In the genomic region with DNA sequence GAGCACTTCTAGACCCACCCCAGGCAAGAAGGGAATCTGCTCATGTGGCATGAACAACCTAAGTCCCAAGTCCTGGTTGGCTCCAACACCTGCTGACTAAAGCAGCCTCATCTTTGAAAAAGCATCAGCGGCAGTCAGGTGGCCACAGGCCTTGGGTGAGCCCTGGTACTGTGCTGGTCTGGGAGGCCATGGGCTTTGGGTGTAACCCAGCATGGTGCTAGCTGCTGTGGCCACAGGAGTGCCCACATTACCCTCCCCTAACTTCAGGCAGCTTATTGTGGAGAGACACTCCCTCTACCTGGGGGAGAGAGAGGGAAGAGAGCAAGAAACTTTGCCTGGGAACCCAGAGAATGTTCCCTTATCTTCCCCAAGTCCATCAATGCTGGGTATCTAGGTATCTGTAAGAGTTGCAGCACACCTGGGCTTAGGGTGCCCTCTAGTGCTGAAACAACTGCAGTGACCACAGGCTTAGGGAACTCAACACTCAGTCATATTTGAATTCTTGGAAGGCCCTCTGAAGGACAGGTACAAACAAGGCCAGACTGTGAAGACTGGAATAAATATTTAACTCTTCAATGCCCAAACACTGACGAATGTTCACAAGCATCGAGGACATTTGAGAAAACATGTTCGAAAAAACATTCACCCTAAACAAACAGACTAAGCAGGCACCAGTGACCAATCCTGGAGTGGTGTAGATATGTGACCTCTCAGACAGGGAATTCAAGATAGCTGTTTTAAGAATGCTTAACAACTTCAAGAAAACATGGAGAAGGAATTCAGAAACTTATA, we compare ENCODE assay signal across 8 cellular contexts.
DNase-seq lines count a peak whose midpoint lies in the region; ATAC-seq, FAIRE-seq and TF ChIP-seq lines count a peak whose summit lies in the region.

No MANE protein-coding gene starts in this region.

- CTCF ChIA-PET in AG04449 (lab: Yijun Ruan, JAX) = interaction anchor here (0.7 to 3.2 kb wide), 3 partner anchors 10 to 38 kb away, joined by 3 to 10 read pairs (median 3); no protein-coding TSS in a partner anchor
- CTCF ChIA-PET in PC-9 (lab: Charles Lee) = interaction anchor here (0.6 kb wide), 1 partner anchor 306 kb away, joined by 3 read pairs; no protein-coding TSS in a partner anchor

- BruUV-seq in PC-9 (replicated peaks; lab: Mats Ljungman, UMichigan) = no TSS peak

- H3K9me2 ChIP-seq in PC-9 (ENCODE audit: insufficient read depth) = no peaks in the 10 kb centered on the region

- no peak overlapping the region for H3K4me2 ChIP-seq in PC-9

- no peak for ATAC-seq in HG02759 (IDR thresholded peaks at IDR 0.05; ENCODE audit: unreplicated experiment)
- ATAC-seq in GM21576 (IDR thresholded peaks at IDR 0.05; ENCODE audit: unreplicated experiment) = no peak

- H3K27ac ChIP-seq in PC-9 = no peak overlapping the region

- peaks cover 9% of the 10 kb centered on the region; the same call in 1 of the 2 replicates for H3K9me3 ChIP-seq in PC-9 (ENCODE audit: insufficient read depth, low read depth)

- peak; percentile 18 for FAIRE-seq in GM19239 (lab: Jason Lieb, UNC)

- no peaks in the 10 kb centered on the region for H3F3A ChIP-seq in PC-9 (ENCODE audit: insufficient read depth, low read depth)

- H3K4me3 ChIP-seq in AG04449 (ENCODE audit: low read depth, low read length) (no peak overlapping the region), PC-9 (no peak overlapping the region)

- H3K4me1 ChIP-seq in PC-9 (replicated peaks; ENCODE audit: insufficient read depth) = no peaks in the 10 kb centered on the region

- POLR2A ChIA-PET in AG04449 (lab: Yijun Ruan, JAX) = no interaction called here
- POLR2A ChIA-PET in PC-9 (lab: Charles Lee; ENCODE audit: unreplicated experiment) = no interaction called here

- TF ChIP-seq CTCF in AG04449 (IDR thresholded peaks at IDR 0.05; ENCODE audit: insufficient read depth, low read length, missing control alignments) (peak; percentile 8), PC-9 (conservative IDR thresholded peaks at IDR 0.05) (peak; percentile 69)

- no peaks in the 10 kb centered on the region for H3K79me2 ChIP-seq in PC-9 (ENCODE audit: low read depth)

- intact Hi-C loops in PC-9 (cut with micrococcal nuclease; ENCODE audit: unreplicated experiment) = loop anchor here (5.0 kb wide), 2 partner anchors 763 to 1218 kb away; no protein-coding TSS in a partner anchor

- peaks cover 4% of the 10 kb centered on the region; the same call in 1 of the 2 replicates for H4K20me1 ChIP-seq in PC-9 (ENCODE audit: insufficient read depth)

- no peak overlapping the region for H2AFZ ChIP-seq in PC-9

- peaks cover 79% of the 10 kb centered on the region for H3K36me3 ChIP-seq in PC-9 (ENCODE audit: low read depth)

- DNase-seq in AG04449 (ENCODE audit: low read depth, low spot score) (no peak), GM19239 (ENCODE audit: insufficient read length, low spot score) (no peak), PC-9 (peak; percentile 20 to 52), fibroblast of the conjunctiva (ENCODE audit: low read depth) (peak; percentile 22)
- no peak for DNase-seq in activated CD8-positive, alpha-beta memory T cell treated with anti-CD3 and anti-CD28 coated beads, Interleukin-2, amount 50 U/mL, for 48 hours
- no peak for DNase-seq in activated naive CD4-positive, alpha-beta T cell treated with Interleukin-2 at 50 U/mL for 16 hours

- no peaks in the 10 kb centered on the region for H3K27me3 ChIP-seq in PC-9 (ENCODE audit: insufficient read depth, low read depth)

Comparison
In these comparisons a context has a peak if more than half of its experiments do, and no peak if none do; other contexts are left out.
1. DNase-seq: peak in PC-9 (2 of 2) and fibroblast of the conjunctiva (single experiment); none in AG04449 (single experiment), GM19239 (single experiment), activated CD8-positive, alpha-beta memory T cell treated with anti-CD3 and anti-CD28 coated beads, Interleukin-2, amount 50 U/mL, for 48 hours (single experiment) and activated naive CD4-positive, alpha-beta T cell treated with Interleukin-2 at 50 U/mL for 16 hours (single experiment).